23 cellular contexts compared by ENCODE assay signal in genomic region chr6:101018157-101018556, GRCh38.
DNase-seq lines count a peak whose midpoint lies in the region; ATAC-seq and TF ChIP-seq lines count a peak whose summit lies in the region.
"Had no signal": no experiment of that assay in that cellular context is flagged by ENCODE, and none has a peak within 500 bp of the region (broad histone marks: within the 10 kb centered on the region; RNA-seq: fewer than 3 reads in every experiment).

No MANE protein-coding gene starts in this region.

- TF ChIP-seq RAD21 in SK-N-SH (IDR thresholded peaks at IDR 0.05; ENCODE audit: low read length) (no peak), neural cell (conservative IDR thresholded peaks at IDR 0.05) (no peak)

- CTCF ChIA-PET in SK-N-SH (lab: Yijun Ruan, JAX) (no interaction called here), HEK293T (lab: Yijun Ruan, JAX) (no interaction called here), Calu3 (lab: Charles Lee) (no interaction called here)

- no peak overlapping the region for H3K4me3 Mint-ChIP-seq in Calu3 (ENCODE audit: low read depth, unreplicated experiment)
- H3K4me3 Mint-ChIP-seq: CD14-positive monocyte; CD4-positive, alpha-beta memory T cell; CD4-positive, CD25-positive, alpha-beta regulatory T cell; CD8-positive, alpha-beta memory T cell had no signal

- H3K36me3 ChIP-seq in SK-N-SH (replicated peaks in 1 of 2; ENCODE audit: control insufficient read depth in 1 of 2, insufficient read depth in 2 of 2, low read length in 1 of 2) (no peaks in the 10 kb centered on the region), neural cell (ENCODE audit: insufficient read depth, low read length) (no peaks in the 10 kb centered on the region)
- H3K36me3 ChIP-seq: BE2C, BLaER1 had no signal

- no peak for DNase-seq in SK-N-SH
- no peak for DNase-seq in HEK293T (ENCODE audit: extremely low spot score)
- peak; percentile 1 for DNase-seq in NCI-H82 (lab: John Stamatoyannopoulos, UW)
- no peak for DNase-seq in Calu3
- DNase-seq in left ventricle myocardium superior = no peak
- no peak for DNase-seq in dedifferentiated amniotic fluid mesenchymal stem cell (ENCODE audit: extremely low spot score)
- DNase-seq: ACHN; BE2C; C1 segment of cervical spinal cord; CD4-positive, alpha-beta memory T cell; CD4-positive, CD25-positive, alpha-beta regulatory T cell; CD8-positive, alpha-beta memory T cell; COR-L47; DMS79 treated with DMSO at 0.1 percent for 48 hours; EL; GDM1 had no signal

- no peak overlapping the region for H3K27ac ChIP-seq in SK-N-SH (ENCODE audit: low read depth in 2 of 2, low read length in 1 of 2)
- no peak overlapping the region for H3K27ac ChIP-seq in neural cell (ENCODE audit: low read length)
- H3K27ac ChIP-seq: 22Rv1, A549, BLaER1 had no signal

- no peak overlapping the region for H3K9ac ChIP-seq in SK-N-SH
- no peak overlapping the region for H3K9ac ChIP-seq in neural cell (ENCODE audit: low read length)
- H3K9ac ChIP-seq: BLaER1 had no signal

- intact Hi-C loops in Calu3 (cut with micrococcal nuclease; ENCODE audit: unreplicated experiment) (no loop called here), left ventricle myocardium superior (cut with micrococcal nuclease) (no loop called here)

- no peak overlapping the region for H3K27ac Mint-ChIP-seq in Calu3 (ENCODE audit: unreplicated experiment)
- H3K27ac Mint-ChIP-seq: CD14-positive monocyte; CD4-positive, alpha-beta memory T cell; CD4-positive, CD25-positive, alpha-beta regulatory T cell; CD8-positive, alpha-beta memory T cell had no signal

- TF ChIP-seq EP300 in SK-N-SH (IDR thresholded peaks at IDR 0.05; ENCODE audit: borderline replicate concordance in 1 of 2, low read depth in 1 of 2, low read length in 1 of 2) (no peak), neural cell (conservative IDR thresholded peaks at IDR 0.05; ENCODE audit: poor library complexity, severe bottlenecking) (peak; percentile 70)

- H3K9me2 ChIP-seq in SK-N-SH (no peaks in the 10 kb centered on the region), neural cell (ENCODE audit: insufficient read depth, low read length) (no peaks in the 10 kb centered on the region)

- TF ChIP-seq CTCF in SK-N-SH (IDR thresholded peaks at IDR 0.05) = no peak
- no peak for TF ChIP-seq CTCF in neural cell (IDR thresholded peaks at IDR 0.05; ENCODE audit: poor library complexity, severe bottlenecking)
- no peak for TF ChIP-seq CTCF in Calu3 (IDR thresholded peaks at IDR 0.05; ENCODE audit: unreplicated experiment)

- no TSS peak for BruUV-seq in Calu3 (replicated peaks; lab: Mats Ljungman, UMichigan)

- no peaks in the 10 kb centered on the region for H4K20me1 ChIP-seq in SK-N-SH (ENCODE audit: insufficient read depth)
- no peaks in the 10 kb centered on the region for H4K20me1 ChIP-seq in neural cell (ENCODE audit: insufficient read depth)
- H4K20me1 ChIP-seq: BLaER1 had no signal

- H3K9me3 Mint-ChIP-seq in Calu3 (ENCODE audit: low read depth, unreplicated experiment) = no peaks in the 10 kb centered on the region
- H3K9me3 Mint-ChIP-seq: CD8-positive, alpha-beta memory T cell had no signal

- H3F3A ChIP-seq in SK-N-SH (replicated peaks; ENCODE audit: insufficient read depth) = no peaks in the 10 kb centered on the region
- H3F3A ChIP-seq in neural cell (ENCODE audit: insufficient read depth, low read length, poor library complexity, severe bottlenecking) = no peaks in the 10 kb centered on the region

- H3K4me1 ChIP-seq in SK-N-SH (ENCODE audit: control insufficient read depth in 1 of 2, insufficient read depth in 2 of 2, low read depth in 1 of 2, low read length in 1 of 2) = no peaks in the 10 kb centered on the region
- H3K4me1 ChIP-seq: A549, BE2C, BLaER1 had no signal

- no peaks in the 10 kb centered on the region for H3K9me3 ChIP-seq in SK-N-SH
- no peaks in the 10 kb centered on the region for H3K9me3 ChIP-seq in neural cell (ENCODE audit: low read length)
- H3K9me3 ChIP-seq: A549, BE2C, BLaER1 had no signal

- 23% methylated on average over 3 of the region's 3 CpGs for WGBS in SK-N-SH (ENCODE audit: low lambda C conversion rate)

- H3K4me3 ChIP-seq in SK-N-SH (ENCODE audit: low read depth in 2 of 2, low read length in 1 of 2) (no peak overlapping the region), neural cell (ENCODE audit: low read length) (no peak overlapping the region)
- H3K4me3 ChIP-seq: A549, BLaER1, GM12878 had no signal

- no peak overlapping the region for H3K4me2 ChIP-seq in SK-N-SH
- no peak overlapping the region for H3K4me2 ChIP-seq in neural cell (ENCODE audit: low read length)
- H3K4me2 ChIP-seq: A549, BLaER1 had no signal

- ATAC-seq in SK-N-SH treated with all-trans-retinoic acid at 6 μM for 48 hours (no peak), left ventricle myocardium superior (no peak)
- ATAC-seq: A549, GM12878 had no signal

- H2AFZ ChIP-seq in SK-N-SH (ENCODE audit: low read depth) = no peak overlapping the region
- H2AFZ ChIP-seq in neural cell (ENCODE audit: low read depth, low read length) = no peak overlapping the region

- no peaks in the 10 kb centered on the region for H3K79me2 ChIP-seq in SK-N-SH (ENCODE audit: insufficient read depth)
- H3K79me2 ChIP-seq in neural cell (replicated peaks; ENCODE audit: insufficient read depth, low read length) = no peaks in the 10 kb centered on the region

- POLR2A ChIA-PET in SK-N-SH (lab: Yijun Ruan, JAX) = no interaction called here
- POLR2A ChIA-PET in HEK293T (lab: Yijun Ruan, JAX) = no interaction called here

- H3K27me3 Mint-ChIP-seq in Calu3 (ENCODE audit: unreplicated experiment) = no peaks in the 10 kb centered on the region
- H3K27me3 Mint-ChIP-seq: CD4-positive, CD25-positive, alpha-beta regulatory T cell had no signal

- no peaks in the 10 kb centered on the region for H3K36me3 Mint-ChIP-seq in Calu3 (ENCODE audit: insufficient read depth, unreplicated experiment)
- H3K36me3 Mint-ChIP-seq: CD14-positive monocyte; CD4-positive, alpha-beta memory T cell; CD4-positive, CD25-positive, alpha-beta regulatory T cell; CD8-positive, alpha-beta memory T cell had no signal

- H3K27me3 ChIP-seq in SK-N-SH (ENCODE audit: insufficient read depth) = no peaks in the 10 kb centered on the region
- no peaks in the 10 kb centered on the region for H3K27me3 ChIP-seq in neural cell (ENCODE audit: insufficient read depth, low read depth, low read length)
- H3K27me3 ChIP-seq: BE2C, BLaER1 had no signal

- no peaks in the 10 kb centered on the region for H3K4me1 Mint-ChIP-seq in Calu3 (ENCODE audit: low read depth, unreplicated experiment)
- H3K4me1 Mint-ChIP-seq: CD14-positive monocyte; CD4-positive, alpha-beta memory T cell; CD4-positive, CD25-positive, alpha-beta regulatory T cell; CD8-positive, alpha-beta memory T cell had no signal

TF ChIP-seq in SK-N-SH, 30 proteins besides CTCF, POLR2A, EP300 and RAD21:
- no peak for TF ChIP-seq USF2 (IDR thresholded peaks at IDR 0.05; ENCODE audit: borderline replicate concordance, low read depth, low read length)
- TF ChIP-seq JUND (IDR thresholded peaks at IDR 0.05) = no peak
- TF ChIP-seq GATA2 (CRISPR knock-in tag; IDR thresholded peaks at IDR 0.05) = 0 out of 2 replicates have a peak, but pooled peaks have one; percentile 8

TF ChIP-seq in SK-N-SH treated with all-trans-retinoic acid at 6 μM for 48 hours, 23 proteins besides CTCF, POLR2A, EP300 and RAD21 (continues in another document):
- TF ChIP-seq ZNF565 (CRISPR knock-in tag; conservative IDR thresholded peaks at IDR 0.05; ENCODE audit: low read depth) (no peak), CSDC2 (CRISPR knock-in tag; IDR thresholded peaks at IDR 0.05) (no peak), TCF4 (CRISPR knock-in tag; IDR thresholded peaks at IDR 0.05; ENCODE audit: borderline replicate concordance) (no peak), SNAI2 (CRISPR knock-in tag; IDR thresholded peaks at IDR 0.05) (no peak)

TF ChIP-seq in HEK293T, 16 proteins besides CTCF, POLR2A, EP300 and RAD21:
- peak; percentile 45; the same call in 1 of the 2 replicates for TF ChIP-seq PKNOX1 (IDR thresholded peaks at IDR 0.05)
- no peak for TF ChIP-seq NFRKB (IDR thresholded peaks at IDR 0.05)
- no peak for TF ChIP-seq FOXA1 (IDR thresholded peaks at IDR 0.05)
- no peak for TF ChIP-seq FOXK2 (IDR thresholded peaks at IDR 0.05)

TF ChIP-seq in neural cell, 6 proteins besides CTCF, POLR2A, EP300 and RAD21:
- TF ChIP-seq POLR2AphosphoS5 (IDR thresholded peaks at IDR 0.05) (peak; percentile 56), REST (IDR thresholded peaks at IDR 0.05; ENCODE audit: borderline replicate concordance) (no peak)
TF ChIP-seq in neural cell: peak in this region for 1.
